Comparison of ENCODE assay signal across 8 cellular contexts in the genomic region with DNA sequence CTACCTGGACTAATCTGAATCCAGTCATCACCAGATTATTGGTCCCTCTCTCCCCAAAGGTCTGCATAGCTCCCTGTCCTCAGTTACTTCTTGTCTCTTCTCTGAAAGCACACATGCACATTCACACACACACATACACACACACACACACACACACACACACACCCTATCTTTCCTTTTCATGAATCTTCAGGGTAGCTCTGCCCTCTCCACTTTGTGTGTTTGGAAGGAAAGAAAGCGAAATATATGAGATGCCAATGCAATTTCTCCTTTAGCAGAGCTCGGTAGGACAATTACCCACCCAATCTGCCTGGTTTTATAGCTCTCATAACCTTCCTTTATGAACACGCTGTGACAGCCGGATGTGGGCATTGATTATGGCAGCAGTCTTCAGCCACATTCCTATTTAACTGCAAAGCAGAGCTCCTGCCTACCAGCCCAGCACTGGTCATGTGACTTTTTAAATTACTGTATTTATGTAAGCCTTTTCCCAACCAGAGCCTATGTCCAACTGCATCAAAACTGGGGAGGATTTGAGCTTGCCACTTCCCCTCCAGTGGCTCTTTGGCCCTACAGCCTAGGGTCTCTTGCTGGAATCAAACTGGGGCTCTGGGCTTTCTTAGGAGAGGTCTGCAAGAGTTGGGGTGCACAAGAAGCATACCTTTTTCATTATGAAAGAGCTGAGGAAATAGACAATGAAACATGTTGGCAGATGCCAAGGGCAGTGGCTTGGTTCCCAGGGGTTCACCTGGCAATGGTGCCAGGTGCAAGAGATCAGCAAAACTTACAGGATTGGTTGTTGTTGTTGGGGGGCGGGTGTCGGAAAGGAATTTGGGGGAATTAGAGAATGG. TPM values are rescaled to one million over a fixed set of nuclear protein-coding genes. Genes with fewer than 3 reads are reported as not detected.
A peak's percentile ranks its signal among the peaks of the same experiment; 100 is the strongest.
DNase-seq lines count a peak whose midpoint lies in the region; ATAC-seq and TF ChIP-seq lines count a peak whose summit lies in the region.

No MANE protein-coding gene starts in this region.

- intact Hi-C loops in Calu3 (cut with micrococcal nuclease; ENCODE audit: unreplicated experiment): loop anchor here (5.0 kb wide), 1 partner anchor 520 kb away; a partner anchor contains a TSS

- peak; percentile 65 for DNase-seq in Calu3
- DNase-seq in WTC11 (ENCODE audit: low spot score): no peak
- DNase-seq in foreskin fibroblast: peak; percentile 57 to 77
- DNase-seq in stimulated activated naive CD8-positive, alpha-beta T cell treated with anti-CD3 and anti-CD28 coated beads, Interleukin-15, Interleukin-2, amounts not matched to agents 100 U/mL and 50 U/mL, for 24 hours: peak; percentile 42
- DNase-seq in RKO (ENCODE audit: low spot score): no peak

- H3K9me3 Mint-ChIP-seq in Calu3 (ENCODE audit: low read depth, unreplicated experiment) (no peaks in the 10 kb centered on the region), WTC11 (no peaks in the 10 kb centered on the region)

- H3K4me1 Mint-ChIP-seq in Calu3 (ENCODE audit: low read depth, unreplicated experiment) (peaks cover 46% of the 10 kb centered on the region), WTC11 (peaks cover 47% of the 10 kb centered on the region)

- TF ChIP-seq CTCF in Calu3 (IDR thresholded peaks at IDR 0.05; ENCODE audit: unreplicated experiment) (no peak), WTC11 (IDR thresholded peaks at IDR 0.05) (no peak), foreskin fibroblast (IDR thresholded peaks at IDR 0.05; ENCODE audit: low read depth, low read length) (no peak)

- H3K36me3 Mint-ChIP-seq in Calu3 (ENCODE audit: insufficient read depth, unreplicated experiment): peaks cover 53% of the 10 kb centered on the region
- H3K36me3 Mint-ChIP-seq in WTC11: peaks cover 32% of the 10 kb centered on the region

- peak overlapping the region in 1 of 2 donors; percentile 63 for H3K4me3 ChIP-seq in foreskin fibroblast (ENCODE audit: low read depth in 1 of 2, low read length in 2 of 2)

- peak overlapping the region; percentile 94 for H3K4me3 Mint-ChIP-seq in Calu3 (ENCODE audit: low read depth, unreplicated experiment)
- peak overlapping the region; percentile 96 for H3K4me3 Mint-ChIP-seq in WTC11

- ATAC-seq in WTC11 (no peak), GM18511 (IDR thresholded peaks at IDR 0.05; ENCODE audit: unreplicated experiment) (no peak), GM18870 (IDR thresholded peaks at IDR 0.05; ENCODE audit: unreplicated experiment) (no peak)
- ATAC-seq in stimulated activated naive CD8-positive, alpha-beta T cell treated with anti-CD3 and anti-CD28 coated beads, Interleukin-15, Interleukin-2, amounts not matched to agents 100 U/mL and 50 U/mL, for 24 hours: no peak

- POLR2A ChIA-PET in WTC11 (lab: Charles Lee): interaction anchor here (0.6 to 2.6 kb wide), 4 partner anchors 11 to 131 kb away, joined by 3 to 13 read pairs (median 6); a partner anchor contains a TSS

- TF ChIP-seq RAD21 in Ishikawa (IDR thresholded peaks at IDR 0.05; ENCODE audit: low read depth): no peak

- TF ChIP-seq EP300 in Ishikawa (IDR thresholded peaks at IDR 0.05; ENCODE audit: borderline replicate concordance): no peak

- H3K27ac Mint-ChIP-seq in Calu3 (ENCODE audit: unreplicated experiment): peak overlapping the region; percentile 3
- peak overlapping the region; percentile 64; the same call in 1 of the 2 replicates for H3K27ac Mint-ChIP-seq in WTC11

- CTCF ChIA-PET in Calu3 (lab: Charles Lee): interaction anchor here (0.6 to 2.2 kb wide), 8 partner anchors 11 to 693 kb away, joined by 3 to 12 read pairs (median 3); a partner anchor contains a TSS
- CTCF ChIA-PET in WTC11 (lab: Charles Lee): interaction anchor here (1.1 to 1.4 kb wide), 2 partner anchors 11 to 75 kb away, joined by 3 to 7 read pairs; a partner anchor contains a TSS

- H3K27me3 Mint-ChIP-seq in Calu3 (ENCODE audit: unreplicated experiment): no peaks in the 10 kb centered on the region
- H3K27me3 Mint-ChIP-seq in WTC11 (ENCODE audit: low read depth): no peaks in the 10 kb centered on the region

- BruUV-seq in Calu3 (replicated peaks; lab: Mats Ljungman, UMichigan): no TSS peak

TF ChIP-seq in Ishikawa, 13 proteins besides CTCF, POLR2A, EP300 and RAD21 (continues in another document):
- TF ChIP-seq TEAD4 (IDR thresholded peaks at IDR 0.05) (no peak), NFIC (IDR thresholded peaks at IDR 0.05) (no peak), ZBTB7A (IDR thresholded peaks at IDR 0.05; ENCODE audit: low read depth) (no peak), YY1 (IDR thresholded peaks at IDR 0.05; ENCODE audit: low read depth) (no peak)
- TF ChIP-seq, protein P1, sequence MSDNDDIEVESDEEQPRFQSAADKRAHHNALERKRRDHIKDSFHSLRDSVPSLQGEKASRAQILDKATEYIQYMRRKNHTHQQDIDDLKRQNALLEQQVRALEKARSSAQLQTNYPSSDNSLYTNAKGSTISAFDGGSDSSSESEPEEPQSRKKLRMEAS (IDR thresholded peaks at IDR 0.05): no peak
- TF ChIP-seq, protein P2, sequence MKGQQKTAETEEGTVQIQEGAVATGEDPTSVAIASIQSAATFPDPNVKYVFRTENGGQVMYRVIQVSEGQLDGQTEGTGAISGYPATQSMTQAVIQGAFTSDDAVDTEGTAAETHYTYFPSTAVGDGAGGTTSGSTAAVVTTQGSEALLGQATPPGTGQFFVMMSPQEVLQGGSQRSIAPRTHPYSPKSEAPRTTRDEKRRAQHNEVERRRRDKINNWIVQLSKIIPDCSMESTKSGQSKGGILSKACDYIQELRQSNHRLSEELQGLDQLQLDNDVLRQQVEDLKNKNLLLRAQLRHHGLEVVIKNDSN (IDR thresholded peaks at IDR 0.05): peak; percentile 78
- TF ChIP-seq, protein P3, sequence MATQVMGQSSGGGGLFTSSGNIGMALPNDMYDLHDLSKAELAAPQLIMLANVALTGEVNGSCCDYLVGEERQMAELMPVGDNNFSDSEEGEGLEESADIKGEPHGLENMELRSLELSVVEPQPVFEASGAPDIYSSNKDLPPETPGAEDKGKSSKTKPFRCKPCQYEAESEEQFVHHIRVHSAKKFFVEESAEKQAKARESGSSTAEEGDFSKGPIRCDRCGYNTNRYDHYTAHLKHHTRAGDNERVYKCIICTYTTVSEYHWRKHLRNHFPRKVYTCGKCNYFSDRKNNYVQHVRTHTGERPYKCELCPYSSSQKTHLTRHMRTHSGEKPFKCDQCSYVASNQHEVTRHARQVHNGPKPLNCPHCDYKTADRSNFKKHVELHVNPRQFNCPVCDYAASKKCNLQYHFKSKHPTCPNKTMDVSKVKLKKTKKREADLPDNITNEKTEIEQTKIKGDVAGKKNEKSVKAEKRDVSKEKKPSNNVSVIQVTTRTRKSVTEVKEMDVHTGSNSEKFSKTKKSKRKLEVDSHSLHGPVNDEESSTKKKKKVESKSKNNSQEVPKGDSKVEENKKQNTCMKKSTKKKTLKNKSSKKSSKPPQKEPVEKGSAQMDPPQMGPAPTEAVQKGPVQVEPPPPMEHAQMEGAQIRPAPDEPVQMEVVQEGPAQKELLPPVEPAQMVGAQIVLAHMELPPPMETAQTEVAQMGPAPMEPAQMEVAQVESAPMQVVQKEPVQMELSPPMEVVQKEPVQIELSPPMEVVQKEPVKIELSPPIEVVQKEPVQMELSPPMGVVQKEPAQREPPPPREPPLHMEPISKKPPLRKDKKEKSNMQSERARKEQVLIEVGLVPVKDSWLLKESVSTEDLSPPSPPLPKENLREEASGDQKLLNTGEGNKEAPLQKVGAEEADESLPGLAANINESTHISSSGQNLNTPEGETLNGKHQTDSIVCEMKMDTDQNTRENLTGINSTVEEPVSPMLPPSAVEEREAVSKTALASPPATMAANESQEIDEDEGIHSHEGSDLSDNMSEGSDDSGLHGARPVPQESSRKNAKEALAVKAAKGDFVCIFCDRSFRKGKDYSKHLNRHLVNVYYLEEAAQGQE (IDR thresholded peaks at IDR 0.05; ENCODE audit: low read depth): no peak

TF ChIP-seq in WTC11, 78 proteins besides CTCF, POLR2A, EP300 and RAD21 (continues in another document):
- TF ChIP-seq, protein P4, sequence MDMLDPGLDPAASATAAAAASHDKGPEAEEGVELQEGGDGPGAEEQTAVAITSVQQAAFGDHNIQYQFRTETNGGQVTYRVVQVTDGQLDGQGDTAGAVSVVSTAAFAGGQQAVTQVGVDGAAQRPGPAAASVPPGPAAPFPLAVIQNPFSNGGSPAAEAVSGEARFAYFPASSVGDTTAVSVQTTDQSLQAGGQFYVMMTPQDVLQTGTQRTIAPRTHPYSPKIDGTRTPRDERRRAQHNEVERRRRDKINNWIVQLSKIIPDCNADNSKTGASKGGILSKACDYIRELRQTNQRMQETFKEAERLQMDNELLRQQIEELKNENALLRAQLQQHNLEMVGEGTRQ (CRISPR knock-in tag; IDR thresholded peaks at IDR 0.05): peak; percentile 71
- TF ChIP-seq, protein P2 (CRISPR knock-in tag; IDR thresholded peaks at IDR 0.05): peak; percentile 68; the same call in 1 of the 2 replicates
- no peak for TF ChIP-seq TEAD4 (CRISPR knock-in tag; IDR thresholded peaks at IDR 0.05)
- TF ChIP-seq, protein P5, sequence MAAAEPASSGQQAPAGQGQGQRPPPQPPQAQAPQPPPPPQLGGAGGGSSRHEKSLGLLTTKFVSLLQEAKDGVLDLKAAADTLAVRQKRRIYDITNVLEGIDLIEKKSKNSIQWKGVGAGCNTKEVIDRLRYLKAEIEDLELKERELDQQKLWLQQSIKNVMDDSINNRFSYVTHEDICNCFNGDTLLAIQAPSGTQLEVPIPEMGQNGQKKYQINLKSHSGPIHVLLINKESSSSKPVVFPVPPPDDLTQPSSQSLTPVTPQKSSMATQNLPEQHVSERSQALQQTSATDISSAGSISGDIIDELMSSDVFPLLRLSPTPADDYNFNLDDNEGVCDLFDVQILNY (CRISPR knock-in tag; IDR thresholded peaks at IDR 0.05): no peak

RNA-seq across cellular contexts. Expression of a gene that starts 20.8 kb away (rescaled TPM):
- total RNA-seq in Calu3 (2022): 228 and 230 TPM in 2 replicates
- total RNA-seq in WTC11 (2021): 228 to 290 TPM (median 233 TPM) in 3 replicates

Comparison
In these comparisons a context has a peak if more than half of its experiments do, and no peak if none do; other contexts are left out.
1. DNase-seq: peak in Calu3 (single experiment), foreskin fibroblast (2 of 2) and stimulated activated naive CD8-positive, alpha-beta T cell treated with anti-CD3 and anti-CD28 coated beads, Interleukin-15, Interleukin-2, amounts not matched to agents 100 U/mL and 50 U/mL, for 24 hours (single experiment); none in WTC11 (single experiment) and RKO (single experiment).